In the genomic region with DNA sequence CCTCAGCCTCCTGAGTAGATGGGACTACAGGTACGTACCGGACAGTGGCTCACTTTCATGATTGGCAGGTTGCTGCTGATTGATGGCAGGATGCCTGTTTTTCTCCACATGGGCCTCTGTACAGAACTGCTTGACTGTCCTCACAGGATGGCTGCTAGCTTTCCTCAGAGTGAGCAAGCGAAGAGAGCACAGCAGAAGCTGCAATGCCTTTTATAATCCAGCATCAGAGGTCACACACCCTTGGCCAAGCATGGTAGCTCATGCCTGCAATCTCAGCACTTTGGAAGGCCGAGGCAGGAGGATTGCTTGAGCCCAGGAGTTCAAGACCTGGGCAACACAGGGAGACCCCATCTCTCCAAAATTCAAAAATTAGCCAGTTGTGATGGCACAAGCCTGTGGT, we compare ENCODE assay signal across 20 cellular contexts. TPM values are rescaled to one million over a fixed set of nuclear protein-coding genes. Genes with fewer than 3 reads are reported as not detected.
A peak's percentile ranks its signal among the peaks of the same experiment; 100 is the strongest.
DNase-seq lines count a peak whose midpoint lies in the region; ATAC-seq, FAIRE-seq and TF ChIP-seq lines count a peak whose summit lies in the region.
"Had no signal": no experiment of that assay in that cellular context is flagged by ENCODE, and none has a peak within 500 bp of the region (broad histone marks: within the 10 kb centered on the region; RNA-seq: fewer than 3 reads in every experiment).

No MANE protein-coding gene starts in this region.

- H3K27ac ChIP-seq in A549, result peak overlapping the region; percentile 37 to 43; a peak in 4 of 6 replicates
- H3K27ac ChIP-seq in dorsolateral prefrontal cortex, result no peak overlapping the region
- H3K27ac ChIP-seq: PC-9 had no signal

- POLR2A ChIA-PET in A549 (lab: Yijun Ruan, JAX), result interaction anchor here (0.6 kb wide), 1 partner anchor 388 kb away, joined by 4 read pairs; a partner anchor contains a TSS
- POLR2A ChIA-PET in activated B cell treated with CpG ODN at 0.5 μM for 24 hours (lab: Charles Lee), result interaction anchor here (0.6 to 1.4 kb wide), 4 partner anchors 8 to 87 kb away, joined by 3 to 4 read pairs (median 3); no protein-coding TSS in a partner anchor

- no peak for TF ChIP-seq RAD21 in A549 (conservative IDR thresholded peaks at IDR 0.05 in 1 of 2, IDR thresholded peaks at IDR 0.05 in 1 of 2)

- peaks cover 4% of the 10 kb centered on the region; the same call in 2 of the 3 replicates for H3K4me1 ChIP-seq in A549
- H3K4me1 ChIP-seq: BE2C had no signal

- H3K27me3 Mint-ChIP-seq in activated B cell treated with CpG ODN at 0.5 μM for 24 hours, result no peaks in the 10 kb centered on the region
- H3K27me3 Mint-ChIP-seq in mesothelial cell of epicardium (ENCODE audit: low read depth), result no peaks in the 10 kb centered on the region

- no peaks in the 10 kb centered on the region for H3K36me3 Mint-ChIP-seq in activated B cell treated with CpG ODN at 0.5 μM for 24 hours (ENCODE audit: low read depth)
- H3K36me3 Mint-ChIP-seq in mesothelial cell of epicardium, result no peaks in the 10 kb centered on the region
- H3K36me3 Mint-ChIP-seq: CD8-positive, alpha-beta T cell had no signal

- no peak for DNase-seq in A549 (ENCODE audit: low read depth in 1 of 2, low spot score in 1 of 2)
- DNase-seq in Caki2 (ENCODE audit: low read depth), result peak; percentile 30
- DNase-seq in activated B cell treated with CpG ODN at 0.5 μM for 24 hours, result no peak
- DNase-seq in mesothelial cell of epicardium (ENCODE audit: low spot score in 2 of 2, unreplicated experiment in 2 of 2), result no peak
- no peak for DNase-seq in RKO (ENCODE audit: low spot score)
- no peak for DNase-seq in dorsolateral prefrontal cortex
- DNase-seq: ACHN; BE2C; CD8-positive, alpha-beta T cell; DND-41; GDM1; NCI-H1417 treated with DMSO at 0.1 percent for 48 hours; NCI-H1930; NCI-H2171; NCI-H446 treated with DMSO at 0.1 percent for 48 hours; NCI-H748 treated with DMSO at 0.1 percent for 48 hours; PC-9 had no signal

- H3K27me3 ChIP-seq in dorsolateral prefrontal cortex, result no peaks in the 10 kb centered on the region
- H3K27me3 ChIP-seq: BE2C had no signal

- TF ChIP-seq CTCF in A549 (IDR thresholded peaks at IDR 0.05) (no peak), activated B cell treated with CpG ODN at 0.5 μM for 24 hours (IDR thresholded peaks at IDR 0.05) (no peak), mesothelial cell of epicardium (IDR thresholded peaks at IDR 0.05; ENCODE audit: unreplicated experiment) (no peak), dorsolateral prefrontal cortex (IDR thresholded peaks at IDR 0.05 in 54 of 56, conservative IDR thresholded peaks at IDR 0.05 in 2 of 56; ENCODE audit: low read depth in 1 of 56, partially characterized antibody in 56 of 56) (no peak)

- no peak overlapping the region for H3K4me2 ChIP-seq in A549
- H3K4me2 ChIP-seq: PC-9 had no signal

- WGBS in A549 (ENCODE audit: missing lambda C conversion rate), result 97% methylated on average over 4 of the region's 4 CpGs

- H3K4me3 ChIP-seq in A549, result no peak overlapping the region
- H3K4me3 ChIP-seq in dorsolateral prefrontal cortex, result no peak overlapping the region
- H3K4me3 ChIP-seq: GM12878, PC-9 had no signal

- TF ChIP-seq POLR2A in A549 (IDR thresholded peaks at IDR 0.05; ENCODE audit: low read length), result no peak

- no peak for FAIRE-seq in A549 (lab: Jason Lieb, UNC)
- FAIRE-seq: GM12878, GM18507 had no signal

- H3K4me3 Mint-ChIP-seq in activated B cell treated with CpG ODN at 0.5 μM for 24 hours (no peak overlapping the region), mesothelial cell of epicardium (no peak overlapping the region)
- H3K4me3 Mint-ChIP-seq: CD8-positive, alpha-beta T cell had no signal

- intact Hi-C loops in activated B cell treated with CpG ODN at 0.5 μM for 24 hours (cut with micrococcal nuclease) (no loop called here), dorsolateral prefrontal cortex (cut with DNase I) (no loop called here)

- H3K27ac Mint-ChIP-seq in activated B cell treated with CpG ODN at 0.5 μM for 24 hours (peak overlapping the region; percentile 65), mesothelial cell of epicardium (peak overlapping the region; percentile 50)
- H3K27ac Mint-ChIP-seq: CD8-positive, alpha-beta T cell had no signal

- no peaks in the 10 kb centered on the region for H3K9me3 ChIP-seq in A549
- H3K9me3 ChIP-seq: BE2C had no signal

- ATAC-seq in A549 (no peak), activated B cell treated with CpG ODN at 0.5 μM for 24 hours (ENCODE audit: low read depth) (no peak), GM21529 (IDR thresholded peaks at IDR 0.05; ENCODE audit: unreplicated experiment) (no peak)
- ATAC-seq: CD8-positive, alpha-beta T cell; GM12878 had no signal

- CTCF ChIA-PET in A549 (lab: Yijun Ruan, JAX), result interaction anchor here (0.6 to 2.2 kb wide), 5 partner anchors 12 to 181 kb away, joined by 3 to 5 read pairs (median 3); no protein-coding TSS in a partner anchor
- CTCF ChIA-PET in activated B cell treated with CpG ODN at 0.5 μM for 24 hours (lab: Charles Lee), result no interaction called here

- peaks cover 45% of the 10 kb centered on the region for H3K4me1 Mint-ChIP-seq in activated B cell treated with CpG ODN at 0.5 μM for 24 hours
- no peaks in the 10 kb centered on the region for H3K4me1 Mint-ChIP-seq in mesothelial cell of epicardium

- H3K9me3 Mint-ChIP-seq in activated B cell treated with CpG ODN at 0.5 μM for 24 hours (peaks cover 3% of the 10 kb centered on the region), mesothelial cell of epicardium (no peaks in the 10 kb centered on the region)
- H3K9me3 Mint-ChIP-seq: CD8-positive, alpha-beta T cell had no signal

- in situ Hi-C loops in Caki2 (cut with HindIII; ENCODE audit: low pct_unique_long_range_greater_than_20kb, low sequenced_read_pairs), result no loop called here

- no peak for TF ChIP-seq EP300 in A549 (IDR thresholded peaks at IDR 0.05)

TF ChIP-seq in A549, 52 proteins besides CTCF, POLR2A, EP300 and RAD21:
- TF ChIP-seq EHMT2 (IDR thresholded peaks at IDR 0.05; ENCODE audit: low read depth) (no peak), FOXS1 (CRISPR knock-in tag; IDR thresholded peaks at IDR 0.05) (no peak), ZC3H11A (IDR thresholded peaks at IDR 0.05) (no peak), HOXA7 (CRISPR knock-in tag; IDR thresholded peaks at IDR 0.05) (no peak), FOSL2 (IDR thresholded peaks at IDR 0.05) (no peak), FOSL2 (CRISPR knock-in tag; IDR thresholded peaks at IDR 0.05) (no peak), HOXB5 (CRISPR knock-in tag; IDR thresholded peaks at IDR 0.05) (no peak), ZNF302 (CRISPR knock-in tag; IDR thresholded peaks at IDR 0.05) (no peak), HOXB13 (CRISPR knock-in tag; IDR thresholded peaks at IDR 0.05; ENCODE audit: low read depth) (no peak), POLR2AphosphoS2 (conservative IDR thresholded peaks at IDR 0.05; ENCODE audit: low read length) (no peak), TFCP2L1 (CRISPR knock-in tag; IDR thresholded peaks at IDR 0.05) (no peak), HDAC2 (IDR thresholded peaks at IDR 0.05) (no peak)
- TF ChIP-seq, protein P1, sequence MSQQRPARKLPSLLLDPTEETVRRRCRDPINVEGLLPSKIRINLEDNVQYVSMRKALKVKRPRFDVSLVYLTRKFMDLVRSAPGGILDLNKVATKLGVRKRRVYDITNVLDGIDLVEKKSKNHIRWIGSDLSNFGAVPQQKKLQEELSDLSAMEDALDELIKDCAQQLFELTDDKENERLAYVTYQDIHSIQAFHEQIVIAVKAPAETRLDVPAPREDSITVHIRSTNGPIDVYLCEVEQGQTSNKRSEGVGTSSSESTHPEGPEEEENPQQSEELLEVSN (IDR thresholded peaks at IDR 0.05; ENCODE audit: borderline replicate concordance, low read depth), result no peak
- TF ChIP-seq, protein P2, sequence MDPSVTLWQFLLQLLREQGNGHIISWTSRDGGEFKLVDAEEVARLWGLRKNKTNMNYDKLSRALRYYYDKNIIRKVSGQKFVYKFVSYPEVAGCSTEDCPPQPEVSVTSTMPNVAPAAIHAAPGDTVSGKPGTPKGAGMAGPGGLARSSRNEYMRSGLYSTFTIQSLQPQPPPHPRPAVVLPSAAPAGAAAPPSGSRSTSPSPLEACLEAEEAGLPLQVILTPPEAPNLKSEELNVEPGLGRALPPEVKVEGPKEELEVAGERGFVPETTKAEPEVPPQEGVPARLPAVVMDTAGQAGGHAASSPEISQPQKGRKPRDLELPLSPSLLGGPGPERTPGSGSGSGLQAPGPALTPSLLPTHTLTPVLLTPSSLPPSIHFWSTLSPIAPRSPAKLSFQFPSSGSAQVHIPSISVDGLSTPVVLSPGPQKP (IDR thresholded peaks at IDR 0.05; ENCODE audit: low read depth, low read length), result no peak
- TF ChIP-seq, protein P3, sequence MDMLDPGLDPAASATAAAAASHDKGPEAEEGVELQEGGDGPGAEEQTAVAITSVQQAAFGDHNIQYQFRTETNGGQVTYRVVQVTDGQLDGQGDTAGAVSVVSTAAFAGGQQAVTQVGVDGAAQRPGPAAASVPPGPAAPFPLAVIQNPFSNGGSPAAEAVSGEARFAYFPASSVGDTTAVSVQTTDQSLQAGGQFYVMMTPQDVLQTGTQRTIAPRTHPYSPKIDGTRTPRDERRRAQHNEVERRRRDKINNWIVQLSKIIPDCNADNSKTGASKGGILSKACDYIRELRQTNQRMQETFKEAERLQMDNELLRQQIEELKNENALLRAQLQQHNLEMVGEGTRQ (IDR thresholded peaks at IDR 0.05), result no peak

RNA-seq across cellular contexts. Expression of a gene that starts 31.0 kb away (rescaled TPM):
- polyA plus RNA-seq in A549 (2011; rRNA removed), result 29.8 and 33.3 TPM in 2 replicates
- polyA plus RNA-seq in A549 (2012; cell fraction: cytosol; rRNA removed), result 39.6 and 44.8 TPM in 2 replicates
- 25.8 and 26.2 TPM in 2 replicates for polyA plus RNA-seq in A549 (2012; cell fraction: nucleus; rRNA removed)
- polyA plus RNA-seq in A549 (2017; fragmentation: RNase III; extraction: RNeasy Plus Mini Kit Qiagen cat#74134 plus additional on column Dnase treatment), result 47.7 to 54.8 TPM (median 51.0 TPM) in 3 replicates
- polyA minus RNA-seq in A549 (2011; rRNA and poly(A)+ RNA removed), result 23.4 and 24.2 TPM in 2 replicates
- 51.7 and 52.6 TPM in 2 replicates for total RNA-seq in Caki2 (2014; rRNA removed; shearing (Covaris generic); ENCODE audit: low replicate concordance)
- 136 and 142 TPM in 2 replicates for total RNA-seq in activated B cell treated with CpG ODN at 0.5 μM for 24 hours
- 33.7 to 36.0 TPM (median 34.0 TPM) in 3 replicates for total RNA-seq in mesothelial cell of epicardium
- 10 to 100 TPM; 16.6 to 28.7 (median 22.5) TPM for total RNA-seq in dorsolateral prefrontal cortex

Comparison
In these comparisons a context has a peak if more than half of its experiments do, and no peak if none do; other contexts are left out.
1. H3K27ac ChIP-seq: peak in A549 (2 of 2); none in dorsolateral prefrontal cortex (0 of 59).